8 cellular contexts compared by ENCODE assay signal in genomic region chr4:40621592-40622512, GRCh38. TPM values are rescaled to one million over a fixed set of nuclear protein-coding genes. Genes with fewer than 3 reads are reported as not detected.
DNase-seq lines count a peak whose midpoint lies in the region; ATAC-seq and TF ChIP-seq lines count a peak whose summit lies in the region.

No MANE protein-coding gene starts in this region.

- peaks cover 7% of the 10 kb centered on the region for H3K27me3 ChIP-seq in CD4-positive, CD25-positive, alpha-beta regulatory T cell (ENCODE audit: control insufficient read depth, insufficient read depth, low read length)
- H3K27me3 ChIP-seq in mammary epithelial cell (ENCODE audit: insufficient read depth, low read length) = no peaks in the 10 kb centered on the region

- peak overlapping the region; percentile 45 for H3K4me2 ChIP-seq in mammary epithelial cell (ENCODE audit: insufficient read depth, low read depth, low read length)

- in situ Hi-C loops in mammary epithelial cell (cut with MboI; ENCODE audit: low sequenced_read_pairs in 2 of 2) (no loop called here), G401 (cut with HindIII; ENCODE audit: low sequenced_read_pairs) (no loop called here)

- no peaks in the 10 kb centered on the region for H3K79me2 ChIP-seq in mammary epithelial cell (ENCODE audit: insufficient read depth, low read length)

- H2AFZ ChIP-seq in mammary epithelial cell (ENCODE audit: low read depth, low read length) = peak overlapping the region; percentile 81

- H3K9me3 ChIP-seq in CD4-positive, CD25-positive, alpha-beta regulatory T cell (ENCODE audit: control insufficient read depth in 2 of 2, low read length in 2 of 2) = no peaks in the 10 kb centered on the region
- H3K9me3 ChIP-seq in mammary epithelial cell (replicated peaks; ENCODE audit: insufficient read depth, low read length) = no peaks in the 10 kb centered on the region

- H3K27ac Mint-ChIP-seq in CD4-positive, CD25-positive, alpha-beta regulatory T cell = no peak overlapping the region
- peak overlapping the region; percentile 64 for H3K27ac Mint-ChIP-seq in memory B cell

- no peak for TF ChIP-seq CTCF in mammary epithelial cell (conservative IDR thresholded peaks at IDR 0.05 in 1 of 2, IDR thresholded peaks at IDR 0.05 in 1 of 2; ENCODE audit: extremely low read depth in 1 of 2, insufficient read depth in 1 of 2, low read depth in 1 of 2, low read length in 2 of 2)

- no TSS peak for BruUV-seq in mammary epithelial cell (replicated peaks; lab: Mats Ljungman, UMichigan)

- dilution Hi-C loops in mammary epithelial cell (cut with HindIII; ENCODE audit: low sequenced_read_pairs) = no loop called here

- peaks cover 47% of the 10 kb centered on the region for H3K27me3 Mint-ChIP-seq in CD4-positive, CD25-positive, alpha-beta regulatory T cell
- H3K27me3 Mint-ChIP-seq in memory B cell = no peaks in the 10 kb centered on the region

- CTCF ChIA-PET in mammary epithelial cell (lab: Charles Lee; ENCODE audit: low non-redundant PET) = no interaction called here

- H4K20me1 ChIP-seq in mammary epithelial cell (ENCODE audit: insufficient read depth, low read length) = no peaks in the 10 kb centered on the region

- no peak overlapping the region for H3K4me3 Mint-ChIP-seq in CD4-positive, CD25-positive, alpha-beta regulatory T cell
- peak overlapping the region; percentile 69 for H3K4me3 Mint-ChIP-seq in memory B cell

- intact Hi-C loops in mammary epithelial cell (cut with micrococcal nuclease) = loop anchor here (10.0 kb wide), 1 partner anchor 217 kb away; no protein-coding TSS in a partner anchor

- DNase-seq in CD4-positive, CD25-positive, alpha-beta regulatory T cell = peak in 1 of 3 donors; percentile 17
- DNase-seq in NOMO-1 treated with DMSO at 0.1 percent for 48 hours (lab: John Stamatoyannopoulos, UW; ENCODE audit: unreplicated experiment) = peak; percentile 99
- DNase-seq in mammary epithelial cell = peak; percentile 93
- peak; percentile 16 to 50 for DNase-seq in memory B cell (ENCODE audit: low spot score in 2 of 2)
- DNase-seq in G401 (ENCODE audit: low spot score) = no peak
- no peak for DNase-seq in OCI-M2 (lab: John Stamatoyannopoulos, UW; ENCODE audit: unreplicated experiment)

- no peak overlapping the region for H3K9ac ChIP-seq in mammary epithelial cell (ENCODE audit: insufficient read depth, low read length)

- no peaks in the 10 kb centered on the region for H3K4me1 ChIP-seq in CD4-positive, CD25-positive, alpha-beta regulatory T cell (ENCODE audit: control insufficient read depth, insufficient read depth, low read length, poor library complexity, severe bottlenecking)
- H3K4me1 ChIP-seq in mammary epithelial cell (ENCODE audit: insufficient read depth, low read length) = peaks cover 15% of the 10 kb centered on the region

- H3K4me1 Mint-ChIP-seq in CD4-positive, CD25-positive, alpha-beta regulatory T cell = peaks cover 0 to under 1% (median 0%) of the 10 kb centered on the region in 4 donors
- peaks cover 29% of the 10 kb centered on the region for H3K4me1 Mint-ChIP-seq in memory B cell

- H3K9me3 Mint-ChIP-seq in CD4-positive, CD25-positive, alpha-beta regulatory T cell = peaks cover 0 to 2% (median 0%) of the 10 kb centered on the region in 7 donors
- H3K9me3 Mint-ChIP-seq in memory B cell = peaks cover 4% of the 10 kb centered on the region

- no peak overlapping the region for H3K4me3 ChIP-seq in CD4-positive, CD25-positive, alpha-beta regulatory T cell (ENCODE audit: low read depth, low read length)
- no peak overlapping the region for H3K4me3 ChIP-seq in mammary epithelial cell (replicated peaks in 1 of 3; ENCODE audit: insufficient read depth in 1 of 3, low read depth in 2 of 3, low read length in 3 of 3)

- no peaks in the 10 kb centered on the region for H3K36me3 ChIP-seq in CD4-positive, CD25-positive, alpha-beta regulatory T cell (ENCODE audit: control insufficient read depth, insufficient read depth, low read length)
- no peaks in the 10 kb centered on the region for H3K36me3 ChIP-seq in mammary epithelial cell (ENCODE audit: insufficient read depth, low read length)

- H3K27ac ChIP-seq in CD4-positive, CD25-positive, alpha-beta regulatory T cell (ENCODE audit: insufficient read depth, low read length, poor library complexity, severe bottlenecking) = no peak overlapping the region
- H3K27ac ChIP-seq in mammary epithelial cell (ENCODE audit: insufficient read depth, low read depth, low read length) = peak overlapping the region; percentile 9

- ATAC-seq in CD4-positive, CD25-positive, alpha-beta regulatory T cell (ENCODE audit: low read depth in 2 of 2) = peak; percentile 18 to 28
- ATAC-seq in GM19025 (IDR thresholded peaks at IDR 0.05; ENCODE audit: low read depth, unreplicated experiment) = peak; percentile 52
- ATAC-seq in HG03159 (IDR thresholded peaks at IDR 0.05; ENCODE audit: unreplicated experiment) = peak; percentile 57
- ATAC-seq in memory B cell (ENCODE audit: low read depth) = peak; percentile 95

- WGBS in mammary epithelial cell (ENCODE audit: low coverage, missing lambda C conversion rate) = 50% methylated on average over 13 of the region's 13 CpGs

- H3K36me3 Mint-ChIP-seq in CD4-positive, CD25-positive, alpha-beta regulatory T cell = no peaks in the 10 kb centered on the region
- peaks cover 8% of the 10 kb centered on the region for H3K36me3 Mint-ChIP-seq in memory B cell

RNA-seq across cellular contexts. Expression of gene RBM47, which starts 7.8 kb away (rescaled TPM):
- total RNA-seq in CD4-positive, CD25-positive, alpha-beta regulatory T cell = 1.5 TPM
- under 1 TPM in 3 of 4 donors, not detected in 1; 0.07 to 0.17 (median 0.14) TPM for polyA plus RNA-seq in CD4-positive, CD25-positive, alpha-beta regulatory T cell
- total RNA-seq in mammary epithelial cell = 1 to 10 TPM in 1 of 2 donors, under 1 TPM in 1; 0.45 to 3.0 TPM
- 1.7 TPM for polyA plus RNA-seq in mammary epithelial cell
- polyA minus RNA-seq in mammary epithelial cell = 1.1 TPM
- total RNA-seq in G401 (2014; rRNA removed; shearing (Covaris generic)) = 25.4 and 49.7 TPM in 2 replicates

Comparison
In these comparisons a context has a peak if more than half of its experiments do, and no peak if none do; other contexts are left out.
1. ATAC-seq: peak in every context shown above with its lines; median percentile 95 in memory B cell; 57 in HG03159; 52 in GM19025; 23 in CD4-positive, CD25-positive, alpha-beta regulatory T cell.
2. DNase-seq: peak in NOMO-1 treated with DMSO at 0.1 percent for 48 hours (single experiment), mammary epithelial cell (single experiment) and memory B cell (2 of 2); none in G401 (single experiment) and OCI-M2 (single experiment).